ENCODE assay signal across 18 cellular contexts in the genomic region with DNA sequence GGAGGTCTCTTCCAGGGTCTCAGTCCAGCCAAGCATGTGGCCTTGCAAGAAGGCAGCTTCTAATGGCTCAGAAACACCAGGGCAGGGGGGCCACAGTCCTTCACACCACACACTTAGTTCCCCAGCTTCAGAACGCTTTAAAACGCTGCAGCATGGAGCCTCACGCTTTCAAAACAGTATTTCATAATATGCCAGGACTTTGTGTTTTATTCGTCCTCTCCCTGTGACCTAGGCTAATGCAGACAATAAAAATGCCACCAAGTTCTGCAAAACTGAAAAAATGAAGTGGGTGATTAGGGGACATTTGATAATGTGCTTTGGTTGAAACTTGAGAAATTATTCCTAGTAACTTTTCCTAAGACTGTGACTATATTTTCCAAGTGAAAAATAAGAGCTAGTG. TPM values are rescaled to one million over a fixed set of nuclear protein-coding genes. Genes with fewer than 3 reads are reported as not detected.
DNase-seq lines count a peak whose midpoint lies in the region; ATAC-seq and TF ChIP-seq lines count a peak whose summit lies in the region.
"Had no signal": no experiment of that assay in that cellular context is flagged by ENCODE, and none has a peak within 500 bp of the region (broad histone marks: within the 10 kb centered on the region; RNA-seq: fewer than 3 reads in every experiment).

No MANE protein-coding gene starts in this region.

- no peaks in the 10 kb centered on the region for H3K9me3 ChIP-seq in CD8-positive, alpha-beta T cell (ENCODE audit: low read length)
- H3K9me3 ChIP-seq in SJSA1 (replicated peaks) (no peaks in the 10 kb centered on the region), esophagus squamous epithelium (no peaks in the 10 kb centered on the region), psoas muscle (no peaks in the 10 kb centered on the region), smooth muscle cell (replicated peaks; ENCODE audit: low read depth) (no peaks in the 10 kb centered on the region)
- H3K9me3 ChIP-seq: breast epithelium had no signal

- H3K27me3 ChIP-seq in CD8-positive, alpha-beta T cell (ENCODE audit: insufficient read depth, low read length): no peaks in the 10 kb centered on the region
- H3K27me3 ChIP-seq in SJSA1 (replicated peaks) (no peaks in the 10 kb centered on the region), esophagus squamous epithelium (no peaks in the 10 kb centered on the region), psoas muscle (ENCODE audit: insufficient read depth in 3 of 3, low read length in 2 of 3) (no peaks in the 10 kb centered on the region), smooth muscle cell (ENCODE audit: low read depth) (no peaks in the 10 kb centered on the region)
- H3K27me3 ChIP-seq: breast epithelium had no signal

- peaks cover 39% of the 10 kb centered on the region for H3K36me3 Mint-ChIP-seq in CD8-positive, alpha-beta T cell

- CTCF ChIA-PET in CD8-positive, alpha-beta T cell (lab: Charles Lee): interaction anchor here (1.2 to 3.2 kb wide), 5 partner anchors 35 to 506 kb away, joined by 4 to 14 read pairs (median 9); no protein-coding TSS in a partner anchor

- H3K27ac ChIP-seq in CD8-positive, alpha-beta T cell (ENCODE audit: low read depth, low read length): no peak overlapping the region
- H3K27ac ChIP-seq in SJSA1 (peak overlapping the region; percentile 18), esophagus squamous epithelium (peak overlapping the region in 3 of 4 donors; percentile 1 to 86 (median 66)), psoas muscle (peak overlapping the region; percentile 84), smooth muscle cell (ENCODE audit: low read depth) (no peak overlapping the region)
- H3K27ac ChIP-seq: SK-N-MC had no signal

- no peak for TF ChIP-seq POLR2A in esophagus squamous epithelium (IDR thresholded peaks at IDR 0.05)

- H3K9ac ChIP-seq in smooth muscle cell (ENCODE audit: low read depth): no peak overlapping the region

- H3K27me3 Mint-ChIP-seq in CD8-positive, alpha-beta T cell (ENCODE audit: low read depth): no peaks in the 10 kb centered on the region
- H3K27me3 Mint-ChIP-seq: activated CD4-positive, alpha-beta T cell treated with anti-CD3 and anti-CD28 coated beads for 36 hours; activated T-helper 17 cell treated with anti-CD3 and anti-CD28 coated beads, Interleukin-2, amount 50 U/mL, for 72 hours had no signal

- no peak for DNase-seq in CD8-positive, alpha-beta T cell
- DNase-seq in SJSA1 (ENCODE audit: low read depth in 1 of 2, low spot score in 2 of 2) (no peak), esophagus squamous epithelium (lab: John Stamatoyannopoulos, UW) (no peak), psoas muscle (no peak), NCI-H1436 treated with DMSO at 0.1 percent for 48 hours (lab: John Stamatoyannopoulos, UW) (no peak), smooth muscle cell (lab: John Stamatoyannopoulos, UW; ENCODE audit: unreplicated experiment) (no peak)
- DNase-seq: islet precursor cell; KG1; NCI-H1092 treated with DMSO at 0.1 percent for 48 hours; NCI-H2171; stimulated activated naive CD4-positive, alpha-beta T cell treated with Interleukin-2 at 50 U/mL for 16 hours had no signal

- H3K4me2 ChIP-seq in smooth muscle cell: no peak overlapping the region

- H3K4me1 Mint-ChIP-seq in CD8-positive, alpha-beta T cell (ENCODE audit: low read depth): no peaks in the 10 kb centered on the region
- H3K4me1 Mint-ChIP-seq: activated CD4-positive, alpha-beta T cell treated with anti-CD3 and anti-CD28 coated beads for 36 hours; activated T-helper 17 cell treated with anti-CD3 and anti-CD28 coated beads, Interleukin-2, amount 50 U/mL, for 72 hours had no signal

- no peaks in the 10 kb centered on the region for H3K9me3 Mint-ChIP-seq in CD8-positive, alpha-beta T cell
- H3K9me3 Mint-ChIP-seq: activated T-helper 17 cell treated with anti-CD3 and anti-CD28 coated beads, Interleukin-2, amount 50 U/mL, for 72 hours; neural crest cell had no signal

- POLR2A ChIA-PET in CD8-positive, alpha-beta T cell (lab: Charles Lee): no interaction called here

- TF ChIP-seq CTCF in CD8-positive, alpha-beta T cell (IDR thresholded peaks at IDR 0.05): no peak
- TF ChIP-seq CTCF in esophagus squamous epithelium (IDR thresholded peaks at IDR 0.05) (no peak), psoas muscle (IDR thresholded peaks at IDR 0.05) (no peak), smooth muscle cell (IDR thresholded peaks at IDR 0.05; ENCODE audit: borderline replicate concordance, insufficient read depth, poor library complexity, severe bottlenecking) (no peak)

- H3K4me3 Mint-ChIP-seq in CD8-positive, alpha-beta T cell: no peak overlapping the region
- H3K4me3 Mint-ChIP-seq: activated CD4-positive, alpha-beta T cell treated with anti-CD3 and anti-CD28 coated beads for 36 hours; activated T-helper 17 cell treated with anti-CD3 and anti-CD28 coated beads, Interleukin-2, amount 50 U/mL, for 72 hours; neural crest cell had no signal

- H3F3A ChIP-seq in smooth muscle cell (ENCODE audit: low read depth): peaks cover 7% of the 10 kb centered on the region

- ATAC-seq in CD8-positive, alpha-beta T cell: no peak
- ATAC-seq in psoas muscle: no peak
- no peak for ATAC-seq in HG02678 (IDR thresholded peaks at IDR 0.05; ENCODE audit: unreplicated experiment)
- ATAC-seq in activated CD4-positive, CD25-positive, alpha-beta regulatory T cell treated with anti-CD3 and anti-CD28 coated beads, Interleukin-2, amount 50 U/mL, for 24 hours: no peak

- H3K4me3 ChIP-seq in CD8-positive, alpha-beta T cell (ENCODE audit: low read depth, low read length): no peak overlapping the region
- H3K4me3 ChIP-seq in SJSA1: no peak overlapping the region
- H3K4me3 ChIP-seq in esophagus squamous epithelium: no peak overlapping the region
- H3K4me3 ChIP-seq in psoas muscle: no peak overlapping the region
- H3K4me3 ChIP-seq in smooth muscle cell: no peak overlapping the region
- H3K4me3 ChIP-seq: breast epithelium, SK-N-MC had no signal

- H4K20me1 ChIP-seq in smooth muscle cell (ENCODE audit: low read depth): no peaks in the 10 kb centered on the region

- peak overlapping the region; percentile 13 for H3K27ac Mint-ChIP-seq in CD8-positive, alpha-beta T cell
- H3K27ac Mint-ChIP-seq: activated CD4-positive, alpha-beta T cell treated with anti-CD3 and anti-CD28 coated beads for 36 hours; activated T-helper 17 cell treated with anti-CD3 and anti-CD28 coated beads, Interleukin-2, amount 50 U/mL, for 72 hours had no signal

- no peaks in the 10 kb centered on the region for H3K79me2 ChIP-seq in smooth muscle cell (ENCODE audit: low read depth)

- no peaks in the 10 kb centered on the region for H3K36me3 ChIP-seq in CD8-positive, alpha-beta T cell (ENCODE audit: insufficient read depth, low read length)
- H3K36me3 ChIP-seq in SJSA1: 0 out of 2 replicates have a peak, but pooled peaks cover 6% of the 10 kb centered on the region
- H3K36me3 ChIP-seq in esophagus squamous epithelium: peaks cover 0 to 34% (median 0%) of the 10 kb centered on the region in 3 donors
- no peaks in the 10 kb centered on the region for H3K36me3 ChIP-seq in psoas muscle (ENCODE audit: insufficient read depth in 1 of 2, low read depth in 1 of 2)
- H3K36me3 ChIP-seq in smooth muscle cell (ENCODE audit: low read depth): no peaks in the 10 kb centered on the region
- H3K36me3 ChIP-seq: breast epithelium had no signal

- intact Hi-C loops in CD8-positive, alpha-beta T cell (cut with DNase I, micrococcal nuclease): loop anchor here in 1 of 2 experiments (1.0 kb wide), 1 partner anchor 509 kb away; no protein-coding TSS in a partner anchor
- intact Hi-C loops in esophagus squamous epithelium (cut with DNase I) (no loop called here), psoas muscle (cut with DNase I) (loop anchor here in 1 of 2 donors (5.0 kb wide), 1 partner anchor 46 kb away; the partner anchor contains the start of gene LIMD1)

- no peaks in the 10 kb centered on the region for H3K4me1 ChIP-seq in CD8-positive, alpha-beta T cell (ENCODE audit: insufficient read depth, low read length)
- peaks cover 59% of the 10 kb centered on the region for H3K4me1 ChIP-seq in SJSA1 (replicated peaks)
- H3K4me1 ChIP-seq in esophagus squamous epithelium: peaks cover 18 to 55% (median 21%) of the 10 kb centered on the region in 3 donors
- peaks cover 59% of the 10 kb centered on the region for H3K4me1 ChIP-seq in psoas muscle
- H3K4me1 ChIP-seq in smooth muscle cell (ENCODE audit: low read depth): peaks cover 5% of the 10 kb centered on the region
- H3K4me1 ChIP-seq: breast epithelium had no signal

- 82 to 85% methylated on average over 4 of the region's 4 CpGs for WGBS in esophagus squamous epithelium, 2 donors
- WGBS in psoas muscle, 3 donors: 90 to 94% (median 93%) methylated on average over 4 of the region's 4 CpGs
- WGBS in smooth muscle cell (ENCODE audit: low lambda C conversion rate): 74% methylated on average over 4 of the region's 4 CpGs

- H2AFZ ChIP-seq in smooth muscle cell (ENCODE audit: low read depth): no peak overlapping the region

RNA-seq across cellular contexts. Expression of gene LIMD1, which starts 48.3 kb away (rescaled TPM):
- total RNA-seq in CD8-positive, alpha-beta T cell: 10 to 100 TPM; 13.5 to 13.8 TPM
- total RNA-seq in SJSA1 (2014; rRNA removed; shearing (Covaris generic)): 5.3 and 11.0 TPM in 2 replicates
- 10 to 100 TPM in 2 of 4 donors, 1 to 10 TPM in 2; 8.5 to 18.9 (median 11.3) TPM for total RNA-seq in esophagus squamous epithelium
- total RNA-seq in psoas muscle: 10 to 100 TPM; 22.5 to 34.1 (median 32.0) TPM
- 1 to 10 TPM; 3.3 to 9.1 (median 5.5) TPM for polyA plus RNA-seq in psoas muscle
- total RNA-seq in smooth muscle cell: 3.8 and 4.6 TPM in 2 replicates
- polyA plus RNA-seq in smooth muscle cell: 3.6 and 4.2 TPM in 2 replicates

Comparison
In these comparisons a context has a peak if more than half of its experiments do, and no peak if none do; other contexts are left out.
1. H3K27ac ChIP-seq: peak in SJSA1 (single experiment), esophagus squamous epithelium (3 of 4) and psoas muscle (single experiment); none in CD8-positive, alpha-beta T cell (single experiment) and smooth muscle cell (single experiment).